17 cellular contexts compared by ENCODE assay signal in the genomic region with DNA sequence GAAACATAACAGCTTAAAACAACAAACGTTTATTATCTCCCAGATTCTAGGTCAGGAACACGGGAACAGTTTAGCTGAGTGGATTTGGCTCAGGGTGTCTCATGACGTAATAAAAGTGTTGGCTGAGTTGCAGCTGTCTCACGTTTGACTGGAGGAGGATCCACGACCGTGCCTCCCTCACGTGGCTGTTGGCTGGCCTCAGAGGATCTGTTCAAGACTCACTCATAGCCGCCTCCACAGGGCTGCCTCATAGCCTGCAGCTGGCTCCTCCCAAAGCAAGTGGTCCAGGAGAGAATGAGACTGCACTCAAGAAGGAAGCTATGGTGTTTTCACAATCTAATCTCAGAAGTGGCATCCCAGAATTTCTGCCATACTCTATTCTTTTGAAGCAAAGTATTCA.
"Had no signal": no experiment of that assay in that cellular context is flagged by ENCODE, and none has a peak within 500 bp of the region (broad histone marks: within the 10 kb centered on the region; RNA-seq: fewer than 3 reads in every experiment).

No MANE protein-coding gene starts in this region.

- H3K36me3 ChIP-seq: pancreas, thoracic aorta, upper lobe of left lung had no signal

- H3K4me3 Mint-ChIP-seq: activated CD4-positive, alpha-beta T cell treated with anti-CD3 and anti-CD28 coated beads, Interleukin-2, amount 10 ng/mL, durations not matched to agents 24 days and 14 days; activated CD8-positive, alpha-beta T cell treated with anti-CD3 and anti-CD28 coated beads for 36 hours; activated naive CD4-positive, alpha-beta T cell treated with anti-CD3 and anti-CD28 coated beads for 36 hours; activated T-cell treated with anti-CD3 and anti-CD28 coated beads, Interleukin-2, amount 50 U/mL, for 24 hours; brain; memory B cell; naive B cell; stimulated activated memory B cell treated with anti-CD40 and anti-IgM and Interleukin-4, amounts not matched to agents 10 μg/mL and 1 μg/mL and 100 μg/mL, for 72 hours; T-helper 2 cell treated with Interferon-gamma antibody and Interleukin-4, amounts not matched to agents 5 μg/mL and 100 μg/mL, for 36 hours had no signal

- ATAC-seq: activated CD8-positive, alpha-beta T cell treated with anti-CD3 and anti-CD28 coated beads for 36 hours; pancreas; sciatic nerve; stimulated activated memory B cell treated with anti-CD40 and anti-IgM and Interleukin-4, amounts not matched to agents 10 μg/mL and 1 μg/mL and 100 μg/mL, for 72 hours had no signal

- H3K27ac Mint-ChIP-seq: activated CD4-positive, alpha-beta T cell treated with anti-CD3 and anti-CD28 coated beads, Interleukin-2, amount 10 ng/mL, durations not matched to agents 24 days and 14 days; activated CD8-positive, alpha-beta T cell treated with anti-CD3 and anti-CD28 coated beads for 36 hours; activated naive CD4-positive, alpha-beta T cell treated with anti-CD3 and anti-CD28 coated beads for 36 hours; activated T-cell treated with anti-CD3 and anti-CD28 coated beads, Interleukin-2, amount 50 U/mL, for 24 hours; activated T-helper 2 cell treated with anti-CD3 and anti-CD28 coated beads, Interferon-gamma antibody, Interleukin-2, Interleukin-4, amounts not matched to agents 10 μg/mL and 5 μg/mL and 100 μg/mL, durations not matched to agents 14 hours and 24 hours and 36 hours; brain; memory B cell; naive B cell; stimulated activated memory B cell treated with anti-CD40 and anti-IgM and Interleukin-4, amounts not matched to agents 10 μg/mL and 1 μg/mL and 100 μg/mL, for 72 hours; T-helper 2 cell treated with Interferon-gamma antibody and Interleukin-4, amounts not matched to agents 5 μg/mL and 100 μg/mL, for 36 hours had no signal

- H3K27me3 Mint-ChIP-seq: activated CD4-positive, alpha-beta T cell treated with anti-CD3 and anti-CD28 coated beads, Interleukin-2, amount 10 ng/mL, durations not matched to agents 24 days and 14 days; activated CD8-positive, alpha-beta T cell treated with anti-CD3 and anti-CD28 coated beads for 36 hours; activated T-cell treated with anti-CD3 and anti-CD28 coated beads, Interleukin-2, amount 50 U/mL, for 24 hours; memory B cell; naive B cell; stimulated activated memory B cell treated with anti-CD40 and anti-IgM and Interleukin-4, amounts not matched to agents 10 μg/mL and 1 μg/mL and 100 μg/mL, for 72 hours had no signal

- H3K36me3 Mint-ChIP-seq: brain; memory B cell; naive B cell; stimulated activated memory B cell treated with anti-CD40 and anti-IgM and Interleukin-4, amounts not matched to agents 10 μg/mL and 1 μg/mL and 100 μg/mL, for 72 hours had no signal

- H3K9me3 ChIP-seq: pancreas, thoracic aorta, upper lobe of left lung had no signal

- DNase-seq: activated CD4-positive, alpha-beta T cell treated with anti-CD3 and anti-CD28 coated beads, Interleukin-2, amount 10 ng/mL, durations not matched to agents 24 days and 14 days; activated CD8-positive, alpha-beta T cell treated with anti-CD3 and anti-CD28 coated beads for 36 hours; activated naive CD4-positive, alpha-beta T cell treated with anti-CD3 and anti-CD28 coated beads for 36 hours; activated T-cell treated with anti-CD3 and anti-CD28 coated beads, Interleukin-2, amount 50 U/mL, for 24 hours; anterior cingulate cortex; cortex of kidney; naive B cell; pancreas; stimulated activated CD4-positive, alpha-beta T cell treated with anti-CD3 and anti-CD28 coated beads, Interleukin-4, amount 100 ng/mL, for 24 hours; upper lobe of left lung had no signal

- H3K4me1 ChIP-seq: pancreas, upper lobe of left lung had no signal

- H3K9me3 Mint-ChIP-seq: activated CD4-positive, alpha-beta T cell treated with anti-CD3 and anti-CD28 coated beads, Interleukin-2, amount 10 ng/mL, durations not matched to agents 24 days and 14 days; activated CD8-positive, alpha-beta T cell treated with anti-CD3 and anti-CD28 coated beads for 36 hours; activated T-helper 2 cell treated with anti-CD3 and anti-CD28 coated beads, Interferon-gamma antibody, Interleukin-2, Interleukin-4, amounts not matched to agents 10 μg/mL and 5 μg/mL and 100 μg/mL, durations not matched to agents 14 hours and 24 hours and 36 hours; T-helper 2 cell treated with Interferon-gamma antibody and Interleukin-4, amounts not matched to agents 5 μg/mL and 100 μg/mL, for 36 hours had no signal

- H3K4me3 ChIP-seq: pancreas, thoracic aorta, upper lobe of left lung had no signal

- H3K27me3 ChIP-seq: pancreas, upper lobe of left lung had no signal

- H3K27ac ChIP-seq: pancreas, thoracic aorta, upper lobe of left lung had no signal

- H3K4me1 Mint-ChIP-seq: activated CD4-positive, alpha-beta T cell treated with anti-CD3 and anti-CD28 coated beads, Interleukin-2, amount 10 ng/mL, durations not matched to agents 24 days and 14 days; brain; memory B cell; naive B cell; stimulated activated memory B cell treated with anti-CD40 and anti-IgM and Interleukin-4, amounts not matched to agents 10 μg/mL and 1 μg/mL and 100 μg/mL, for 72 hours had no signal
